ENCODE assay signal across 15 cellular contexts in genomic region chr20:54643761-54644160, GRCh38.
DNase-seq lines count a peak whose midpoint lies in the region; TF ChIP-seq lines count a peak whose summit lies in the region.
"Had no signal": no experiment of that assay in that cellular context is flagged by ENCODE, and none has a peak within 500 bp of the region (broad histone marks: within the 10 kb centered on the region; RNA-seq: fewer than 3 reads in every experiment).

No MANE protein-coding gene starts in this region.

- no peaks in the 10 kb centered on the region for H3K9me3 ChIP-seq in GM23248 (ENCODE audit: low read depth)
- no peaks in the 10 kb centered on the region for H3K9me3 ChIP-seq in hepatocyte (ENCODE audit: low read depth)
- H3K9me3 ChIP-seq in OCI-LY7 (ENCODE audit: low read length), result no peaks in the 10 kb centered on the region

- H3K36me3 ChIP-seq in ACC112 (ENCODE audit: insufficient read depth, low read length) (no peaks in the 10 kb centered on the region), GM23248 (ENCODE audit: low read depth) (no peaks in the 10 kb centered on the region), hepatocyte (replicated peaks; ENCODE audit: insufficient read depth, low read depth) (no peaks in the 10 kb centered on the region), OCI-LY7 (ENCODE audit: insufficient read depth, low read length) (no peaks in the 10 kb centered on the region)

- CTCF ChIA-PET in OCI-LY7 (lab: Charles Lee; ENCODE audit: unreplicated experiment), result no interaction called here

- H3K4me3 ChIP-seq in ACC112 (ENCODE audit: low read depth, low read length) (peak overlapping the region; percentile 2; the same call in 1 of the 2 replicates), GM23248 (no peak overlapping the region), hepatocyte (no peak overlapping the region), OCI-LY7 (ENCODE audit: low read depth, low read length, poor library complexity, severe bottlenecking) (no peak overlapping the region)

- intact Hi-C loops in OCI-LY7 (cut with micrococcal nuclease; ENCODE audit: unreplicated experiment), result no loop called here

- DNase-seq in GM23248, result peak; percentile 94
- peak; percentile 70 for DNase-seq in amniotic stem cell (lab: John Stamatoyannopoulos, UW)
- peak; percentile 51 for DNase-seq in hepatocyte (ENCODE audit: low spot score)
- DNase-seq in OCI-LY7 (ENCODE audit: low spot score), result no peak
- DNase-seq in DMS79 (lab: John Stamatoyannopoulos, UW), result no peak
- DNase-seq in activated CD8-positive, alpha-beta memory T cell treated with anti-CD3 and anti-CD28 coated beads, Interleukin-2, amount 50 U/mL, for 4 hours, result no peak
- no peak for DNase-seq in AML-193 (lab: John Stamatoyannopoulos, UW)
- DNase-seq: activated CD4-positive, alpha-beta T cell treated with anti-CD3 and anti-CD28 coated beads for 48 hours; activated T-cell treated with anti-CD3 and anti-CD28 coated beads, Interleukin-2, amount 50 U/mL, for 72 hours; GDM1; NCI-H1694; stimulated activated CD4-positive, alpha-beta T cell treated with anti-CD3 and anti-CD28 coated beads, Interleukin-2, amount 100 ng/mL, for 48 hours; SW 1271 had no signal

- WGBS in GM23248 (ENCODE audit: low coverage in 1 of 2, low lambda C conversion rate in 2 of 2, missing lambda C conversion rate in 2 of 2), 2 experiments, result 47 to 48% methylated on average over 4 of the region's 4 CpGs
- 79% methylated on average over 4 of the region's 4 CpGs for WGBS in hepatocyte (ENCODE audit: low lambda C conversion rate, missing lambda C conversion rate)

- TF ChIP-seq CTCF in hepatocyte (IDR thresholded peaks at IDR 0.05; ENCODE audit: poor library complexity) (no peak), OCI-LY7 (conservative IDR thresholded peaks at IDR 0.05; ENCODE audit: low read length) (no peak)

- POLR2A ChIA-PET in OCI-LY7 (lab: Charles Lee), result no interaction called here

- in situ Hi-C loops in GM23248 (cut with MboI), result loop anchor here (10.0 kb wide), 2 partner anchors 169 to 529 kb away; partner anchors contain the start of gene DOK5

- H2AFZ ChIP-seq in ACC112 (ENCODE audit: low read length, unreplicated experiment), result no peak overlapping the region
- no peak overlapping the region for H2AFZ ChIP-seq in GM23248
- H2AFZ ChIP-seq in hepatocyte, result no peak overlapping the region
- no peak overlapping the region for H2AFZ ChIP-seq in OCI-LY7 (ENCODE audit: low read length)

- H3K27ac ChIP-seq in ACC112 (ENCODE audit: low read depth, low read length) (no peak overlapping the region), GM23248 (no peak overlapping the region), hepatocyte (no peak overlapping the region), OCI-LY7 (ENCODE audit: low read depth, low read length, poor library complexity, severe bottlenecking) (no peak overlapping the region)
- H3K27ac ChIP-seq: C4-2B had no signal

- H3K9me2 ChIP-seq in GM23248 (ENCODE audit: insufficient read depth) (no peaks in the 10 kb centered on the region), hepatocyte (replicated peaks; ENCODE audit: insufficient read depth) (no peaks in the 10 kb centered on the region), OCI-LY7 (ENCODE audit: insufficient read depth, low read length) (no peaks in the 10 kb centered on the region)

- H4K20me1 ChIP-seq in GM23248 (ENCODE audit: insufficient read depth) (no peaks in the 10 kb centered on the region), hepatocyte (ENCODE audit: insufficient read depth, poor library complexity, severe bottlenecking) (no peaks in the 10 kb centered on the region), OCI-LY7 (ENCODE audit: insufficient read depth, low read length) (no peaks in the 10 kb centered on the region)

- H3K9ac ChIP-seq in GM23248, result no peak overlapping the region

- H3K4me2 ChIP-seq in GM23248 (ENCODE audit: unreplicated experiment) (no peak overlapping the region), hepatocyte (no peak overlapping the region), OCI-LY7 (ENCODE audit: low read length) (no peak overlapping the region)

- H3K4me1 ChIP-seq in ACC112 (ENCODE audit: control insufficient read depth, insufficient read depth, low read length, unreplicated experiment) (peaks cover 17% of the 10 kb centered on the region), GM23248 (ENCODE audit: insufficient read depth) (peaks cover 4% of the 10 kb centered on the region; the same call in 1 of the 2 replicates), hepatocyte (ENCODE audit: insufficient read depth) (no peaks in the 10 kb centered on the region), OCI-LY7 (ENCODE audit: insufficient read depth, low read length, poor library complexity, severe bottlenecking) (no peaks in the 10 kb centered on the region)

- BruUV-seq in OCI-LY7 (replicated peaks; lab: Mats Ljungman, UMichigan), result no TSS peak

- H3K79me2 ChIP-seq in ACC112 (ENCODE audit: control insufficient read depth, insufficient read depth, low read length, unreplicated experiment) (no peaks in the 10 kb centered on the region), GM23248 (ENCODE audit: insufficient read depth) (no peaks in the 10 kb centered on the region), hepatocyte (no peaks in the 10 kb centered on the region), OCI-LY7 (ENCODE audit: insufficient read depth, low read depth, low read length) (no peaks in the 10 kb centered on the region)

- H3F3A ChIP-seq in GM23248 (ENCODE audit: insufficient read depth), result no peaks in the 10 kb centered on the region

- H3K27me3 ChIP-seq in ACC112 (ENCODE audit: insufficient read depth, low read length) (no peaks in the 10 kb centered on the region), GM23248 (replicated peaks; ENCODE audit: insufficient read depth) (no peaks in the 10 kb centered on the region), hepatocyte (no peaks in the 10 kb centered on the region)

Comparison
In these comparisons a context has a peak if more than half of its experiments do, and no peak if none do; other contexts are left out.
1. DNase-seq: peak in GM23248 (single experiment), amniotic stem cell (single experiment) and hepatocyte (single experiment); none in OCI-LY7 (single experiment), DMS79 (single experiment), activated CD8-positive, alpha-beta memory T cell treated with anti-CD3 and anti-CD28 coated beads, Interleukin-2, amount 50 U/mL, for 4 hours (single experiment) and AML-193 (0 of 2).